Comparison of ENCODE assay signal across 16 cellular contexts in the genomic region with DNA sequence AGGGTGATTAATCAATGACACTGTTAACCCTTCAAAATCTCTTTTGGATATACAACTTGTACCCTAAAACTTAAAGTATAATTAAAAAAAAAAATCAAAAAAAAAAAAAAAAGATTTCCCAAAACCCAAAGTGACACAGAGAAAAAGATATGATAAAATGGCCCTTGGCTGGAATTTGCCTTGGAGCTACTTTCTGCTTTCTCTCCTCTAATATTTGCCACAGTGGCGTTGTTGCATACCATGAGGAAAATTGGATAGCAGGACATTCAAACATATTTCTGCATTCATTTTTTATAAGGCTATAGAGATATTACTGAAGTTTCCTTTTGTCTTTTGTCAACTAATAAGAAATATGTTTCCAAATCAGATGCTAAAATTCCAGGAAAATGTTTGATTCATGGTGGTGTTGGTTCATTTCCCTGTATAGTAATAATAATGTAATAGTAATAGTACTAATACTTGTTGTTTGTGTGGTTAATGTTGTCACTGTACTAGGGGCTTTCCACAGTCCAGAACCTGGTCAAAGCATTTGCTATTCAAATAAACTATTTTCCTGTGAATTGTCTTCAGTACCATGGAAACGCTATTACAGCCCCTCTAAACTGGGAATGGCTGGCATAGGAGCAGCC.
A peak's percentile ranks its signal among the peaks of the same experiment; 100 is the strongest.
DNase-seq lines count a peak whose midpoint lies in the region; ATAC-seq and TF ChIP-seq lines count a peak whose summit lies in the region.
"Had no signal": no experiment of that assay in that cellular context is flagged by ENCODE, and none has a peak within 500 bp of the region (broad histone marks: within the 10 kb centered on the region; RNA-seq: fewer than 3 reads in every experiment).

No MANE protein-coding gene starts in this region.

- H3K36me3 ChIP-seq in GM23338 (ENCODE audit: insufficient read depth) (no peaks in the 10 kb centered on the region), RWPE2 (ENCODE audit: low read depth) (no peaks in the 10 kb centered on the region), mesodermal cell (ENCODE audit: control insufficient read depth, insufficient read depth, low read length) (no peaks in the 10 kb centered on the region)
- H3K36me3 ChIP-seq: BLaER1, pancreas had no signal

- H3K27me3 ChIP-seq in GM23338 (ENCODE audit: insufficient read depth) (no peaks in the 10 kb centered on the region), RWPE2 (ENCODE audit: insufficient read depth, poor library complexity, severe bottlenecking) (no peaks in the 10 kb centered on the region)
- H3K27me3 ChIP-seq: BLaER1, pancreas had no signal

- H3K4me1 Mint-ChIP-seq in GM23338: no peaks in the 10 kb centered on the region
- peaks cover 30% of the 10 kb centered on the region for H3K4me1 Mint-ChIP-seq in activated T-cell treated with anti-CD3 and anti-CD28 coated beads, Interleukin-2, amount 50 U/mL, for 72 hours (ENCODE audit: low read depth)

- H3K27ac Mint-ChIP-seq in GM23338: no peak overlapping the region
- no peak overlapping the region for H3K27ac Mint-ChIP-seq in activated T-cell treated with anti-CD3 and anti-CD28 coated beads, Interleukin-2, amount 50 U/mL, for 72 hours
- H3K27ac Mint-ChIP-seq: activated T-helper 2 cell treated with anti-CD3 and anti-CD28 coated beads, Interferon-gamma antibody, Interleukin-2, Interleukin-4, amounts not matched to agents 10 μg/mL and 5 μg/mL and 100 μg/mL, durations not matched to agents 14 hours and 24 hours and 36 hours had no signal

- WGBS in mesodermal cell (ENCODE audit: insufficient coverage in 2 of 2), 2 experiments: 78% methylated on average over 1 of the region's 2 CpGs; no CpG with 5 or more reads in 1 of the 2 experiments

- no peaks in the 10 kb centered on the region for H3K36me3 Mint-ChIP-seq in GM23338 (ENCODE audit: low read depth)
- no peaks in the 10 kb centered on the region for H3K36me3 Mint-ChIP-seq in activated T-cell treated with anti-CD3 and anti-CD28 coated beads, Interleukin-2, amount 50 U/mL, for 72 hours (ENCODE audit: insufficient read depth in 2 of 2)

- DNase-seq in GM23338 (ENCODE audit: low spot score) (no peak), RWPE2 (ENCODE audit: low spot score) (no peak), DMS53 treated with DMSO at 0.1 percent for 48 hours (lab: John Stamatoyannopoulos, UW; ENCODE audit: unreplicated experiment) (no peak), NCI-H1930 (lab: John Stamatoyannopoulos, UW) (no peak), SW 1271 (lab: John Stamatoyannopoulos, UW) (no peak)
- DNase-seq in activated T-cell treated with anti-CD3 and anti-CD28 coated beads, Interleukin-2, amount 50 U/mL, for 72 hours: no peak
- DNase-seq: amygdala; kidney glomerular epithelial cell; NCI-H2029 treated with DMSO at 0.1 percent for 48 hours; NCI-H748 treated with DMSO at 0.1 percent for 48 hours; pancreas; stimulated activated CD4-positive, alpha-beta T cell treated with anti-CD3 and anti-CD28 coated beads, Interleukin-12 subunit alpha, Interleukin-12 subunit beta, amount 100 ng/mL, for 4 hours had no signal

- H3K4me3 Mint-ChIP-seq in GM23338: no peak overlapping the region
- no peak overlapping the region for H3K4me3 Mint-ChIP-seq in activated T-cell treated with anti-CD3 and anti-CD28 coated beads, Interleukin-2, amount 50 U/mL, for 72 hours

- H3K4me1 ChIP-seq in GM23338 (ENCODE audit: insufficient read depth) (no peaks in the 10 kb centered on the region), RWPE2 (ENCODE audit: insufficient read depth, poor library complexity, severe bottlenecking) (peaks cover 15% of the 10 kb centered on the region), mesodermal cell (ENCODE audit: control insufficient read depth, insufficient read depth, low read length, poor library complexity, severe bottlenecking) (peaks cover 35% of the 10 kb centered on the region)

- H3K27ac ChIP-seq in GM23338 (ENCODE audit: low read depth): no peak overlapping the region
- H3K27ac ChIP-seq in RWPE2 (ENCODE audit: poor library complexity, severe bottlenecking): peak overlapping the region; percentile 27
- H3K27ac ChIP-seq in mesodermal cell (ENCODE audit: low read depth, low read length, severe bottlenecking): peak overlapping the region; percentile 99
- H3K27ac ChIP-seq: BLaER1, pancreas had no signal

- no peak for TF ChIP-seq CTCF in GM23338 (conservative IDR thresholded peaks at IDR 0.05; ENCODE audit: low read depth in 2 of 2)
- TF ChIP-seq CTCF in RWPE2 (IDR thresholded peaks at IDR 0.05; ENCODE audit: poor library complexity, severe bottlenecking): no peak

- no peaks in the 10 kb centered on the region for H3K79me2 ChIP-seq in GM23338 (replicated peaks; ENCODE audit: insufficient read depth)

- peak; percentile 32 for ATAC-seq in GM18520 (IDR thresholded peaks at IDR 0.05; ENCODE audit: unreplicated experiment)
- no peak for ATAC-seq in GM23338
- ATAC-seq in RWPE2 (ENCODE audit: low read depth): no peak
- no peak for ATAC-seq in activated T-cell treated with anti-CD3 and anti-CD28 coated beads, Interleukin-2, amount 50 U/mL, for 72 hours (replicated peaks in 1 of 2)

- H3F3A ChIP-seq in GM23338 (replicated peaks; ENCODE audit: low read depth): no peaks in the 10 kb centered on the region

- H3K4me3 ChIP-seq in GM23338 (no peak overlapping the region), RWPE2 (ENCODE audit: severe bottlenecking) (no peak overlapping the region), mesodermal cell (ENCODE audit: extremely low read depth, insufficient read depth, low read length, poor library complexity, severe bottlenecking) (no peak overlapping the region)
- H3K4me3 ChIP-seq: BLaER1, pancreas had no signal

- H3K9me3 Mint-ChIP-seq in GM23338: no peaks in the 10 kb centered on the region
- peaks cover 0 to 3% of the 10 kb centered on the region in 2 donors for H3K9me3 Mint-ChIP-seq in activated T-cell treated with anti-CD3 and anti-CD28 coated beads, Interleukin-2, amount 50 U/mL, for 72 hours
- H3K9me3 Mint-ChIP-seq: activated T-helper 2 cell treated with anti-CD3 and anti-CD28 coated beads, Interferon-gamma antibody, Interleukin-2, Interleukin-4, amounts not matched to agents 10 μg/mL and 5 μg/mL and 100 μg/mL, durations not matched to agents 14 hours and 24 hours and 36 hours had no signal

- H3K4me2 ChIP-seq in GM23338: no peak overlapping the region
- H3K4me2 ChIP-seq: BLaER1 had no signal

- H4K20me1 ChIP-seq in GM23338 (replicated peaks; ENCODE audit: insufficient read depth): no peaks in the 10 kb centered on the region
- H4K20me1 ChIP-seq: BLaER1 had no signal

- peaks cover 12% of the 10 kb centered on the region; the same call in 1 of the 2 replicates for H3K9me2 ChIP-seq in GM23338 (ENCODE audit: insufficient read depth)

- no peaks in the 10 kb centered on the region for H3K9me3 ChIP-seq in RWPE2 (ENCODE audit: severe bottlenecking)
- H3K9me3 ChIP-seq in mesodermal cell (ENCODE audit: control insufficient read depth, low read length): no peaks in the 10 kb centered on the region
- H3K9me3 ChIP-seq: BLaER1, pancreas had no signal

- H3K27me3 Mint-ChIP-seq in GM23338 (ENCODE audit: insufficient read depth, low read depth, poor library complexity): peaks cover 2% of the 10 kb centered on the region
- no peaks in the 10 kb centered on the region for H3K27me3 Mint-ChIP-seq in activated T-cell treated with anti-CD3 and anti-CD28 coated beads, Interleukin-2, amount 50 U/mL, for 72 hours (ENCODE audit: low read depth)

- 0 out of 2 replicates have a peak overlapping the region, but pooled peaks have one; percentile 63 for H2AFZ ChIP-seq in GM23338

TF ChIP-seq in GM23338, 12 proteins besides CTCF, POLR2A, EP300 and RAD21 (continues in another document):
- TF ChIP-seq, protein P1, sequence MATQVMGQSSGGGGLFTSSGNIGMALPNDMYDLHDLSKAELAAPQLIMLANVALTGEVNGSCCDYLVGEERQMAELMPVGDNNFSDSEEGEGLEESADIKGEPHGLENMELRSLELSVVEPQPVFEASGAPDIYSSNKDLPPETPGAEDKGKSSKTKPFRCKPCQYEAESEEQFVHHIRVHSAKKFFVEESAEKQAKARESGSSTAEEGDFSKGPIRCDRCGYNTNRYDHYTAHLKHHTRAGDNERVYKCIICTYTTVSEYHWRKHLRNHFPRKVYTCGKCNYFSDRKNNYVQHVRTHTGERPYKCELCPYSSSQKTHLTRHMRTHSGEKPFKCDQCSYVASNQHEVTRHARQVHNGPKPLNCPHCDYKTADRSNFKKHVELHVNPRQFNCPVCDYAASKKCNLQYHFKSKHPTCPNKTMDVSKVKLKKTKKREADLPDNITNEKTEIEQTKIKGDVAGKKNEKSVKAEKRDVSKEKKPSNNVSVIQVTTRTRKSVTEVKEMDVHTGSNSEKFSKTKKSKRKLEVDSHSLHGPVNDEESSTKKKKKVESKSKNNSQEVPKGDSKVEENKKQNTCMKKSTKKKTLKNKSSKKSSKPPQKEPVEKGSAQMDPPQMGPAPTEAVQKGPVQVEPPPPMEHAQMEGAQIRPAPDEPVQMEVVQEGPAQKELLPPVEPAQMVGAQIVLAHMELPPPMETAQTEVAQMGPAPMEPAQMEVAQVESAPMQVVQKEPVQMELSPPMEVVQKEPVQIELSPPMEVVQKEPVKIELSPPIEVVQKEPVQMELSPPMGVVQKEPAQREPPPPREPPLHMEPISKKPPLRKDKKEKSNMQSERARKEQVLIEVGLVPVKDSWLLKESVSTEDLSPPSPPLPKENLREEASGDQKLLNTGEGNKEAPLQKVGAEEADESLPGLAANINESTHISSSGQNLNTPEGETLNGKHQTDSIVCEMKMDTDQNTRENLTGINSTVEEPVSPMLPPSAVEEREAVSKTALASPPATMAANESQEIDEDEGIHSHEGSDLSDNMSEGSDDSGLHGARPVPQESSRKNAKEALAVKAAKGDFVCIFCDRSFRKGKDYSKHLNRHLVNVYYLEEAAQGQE (IDR thresholded peaks at IDR 0.05; ENCODE audit: unreplicated experiment): no peak
- TF ChIP-seq EZH2 (IDR thresholded peaks at IDR 0.05; ENCODE audit: low read depth, unreplicated experiment) (no peak), POLR2AphosphoS5 (IDR thresholded peaks at IDR 0.05; ENCODE audit: low read depth) (no peak), CREB1 (CRISPR knock-in tag; IDR thresholded peaks at IDR 0.05; ENCODE audit: low read depth) (no peak)
